8 cellular contexts compared by ENCODE assay signal in genomic region chr19:52171321-52172169, GRCh38. TPM values are rescaled to one million over a fixed set of nuclear protein-coding genes. Genes with fewer than 3 reads are reported as not detected.
DNase-seq lines count a peak whose midpoint lies in the region; ATAC-seq and TF ChIP-seq lines count a peak whose summit lies in the region.

TSS of gene ZNF836 (minus strand) at chr19:52171621. CDS start at chr19:52168072, 3,549 bp downstream.

- DNase-seq in COLO829 (ENCODE audit: low spot score) (peak; percentile 77), NCI-H1048 (lab: John Stamatoyannopoulos, UW) (peak; percentile 23), SW480 (ENCODE audit: low spot score) (peak; percentile 73), cardiac septum (ENCODE audit: low spot score) (peak; percentile 96), trophoblast cell (peak; percentile 71 to 76), thyroid gland (peak; percentile 91)
- DNase-seq in activated naive CD8-positive, alpha-beta T cell treated with anti-CD3 and anti-CD28 coated beads, Interleukin-2, amount 10 ng/mL, durations not matched to agents 7 days and 5 days = peak; percentile 91

- H2AFZ ChIP-seq in trophoblast cell (ENCODE audit: insufficient read depth, low read length, poor library complexity) = peak within 1 kb of the TSS; percentile 68

- ATAC-seq in GM21825 (IDR thresholded peaks at IDR 0.05; ENCODE audit: unreplicated experiment) = peak; percentile 79
- ATAC-seq in activated naive CD8-positive, alpha-beta T cell treated with anti-CD3 and anti-CD28 coated beads, Interleukin-2, amount 10 ng/mL, durations not matched to agents 7 days and 5 days (ENCODE audit: low read depth) = peak; percentile 96

- peak within 1 kb of the TSS; percentile 86 for H4K8ac ChIP-seq in trophoblast cell (ENCODE audit: low read depth, low read length)

- peaks cover 8% of the 10 kb centered on the region for H3K79me2 ChIP-seq in trophoblast cell (ENCODE audit: control insufficient read depth, insufficient read depth, low read length, poor library complexity)

- no peak within 1 kb of the TSS for H2BK12ac ChIP-seq in trophoblast cell (ENCODE audit: low read length)

- intact Hi-C loops in cardiac septum (cut with DNase I) (loop anchor here (1.0 to 5.0 kb wide), 2 partner anchors 18 to 34 kb away; partner anchors contain the start of gene ZNF616), thyroid gland (cut with DNase I) (no loop called here)

- no peak for TF ChIP-seq CTCF in thyroid gland (IDR thresholded peaks at IDR 0.05)

- no peaks in the 10 kb centered on the region for H3K27me3 Mint-ChIP-seq in activated naive CD8-positive, alpha-beta T cell treated with anti-CD3 and anti-CD28 coated beads, Interleukin-2, amount 10 ng/mL, durations not matched to agents 7 days and 5 days

- H3K79me1 ChIP-seq in trophoblast cell (ENCODE audit: low read length) = peaks cover 12% of the 10 kb centered on the region

- H3K9me3 Mint-ChIP-seq in activated naive CD8-positive, alpha-beta T cell treated with anti-CD3 and anti-CD28 coated beads, Interleukin-2, amount 10 ng/mL, durations not matched to agents 7 days and 5 days = peaks cover 12% of the 10 kb centered on the region

- WGBS in trophoblast cell (ENCODE audit: extremely low coverage, insufficient coverage, insufficient read length) = no CpG with 5 or more reads among the region's 37 CpGs
- 10 to 11% methylated on average over 31 to 37 of the region's 37 CpGs for WGBS in thyroid gland, 2 donors

- peak within 1 kb of the TSS; percentile 79 for H3K14ac ChIP-seq in trophoblast cell (ENCODE audit: low read length)

- peak within 1 kb of the TSS; percentile 60 for H3K4me2 ChIP-seq in trophoblast cell (ENCODE audit: low read length)

- H3K9me3 ChIP-seq in trophoblast cell (ENCODE audit: insufficient read depth, low read depth, low read length) (no peaks in the 10 kb centered on the region), thyroid gland (no peaks in the 10 kb centered on the region)

- peak within 1 kb of the TSS; percentile 80 for H3K4ac ChIP-seq in trophoblast cell (ENCODE audit: low read depth, low read length)

- POLR2A ChIA-PET in activated naive CD8-positive, alpha-beta T cell treated with anti-CD3 and anti-CD28 coated beads, Interleukin-2, amount 10 ng/mL, durations not matched to agents 7 days and 5 days (lab: Charles Lee) = interaction anchor here (0.6 to 2.7 kb wide), 6 partner anchors 16 to 1161 kb away, joined by 3 to 26 read pairs (median 4); partner anchors contain the start of genes PPP2R1A and ZNF432

- peak within 1 kb of the TSS; percentile 83 for H2BK5ac ChIP-seq in trophoblast cell (ENCODE audit: low read depth, low read length, poor library complexity)

- peaks cover 19% of the 10 kb centered on the region for H3K4me1 Mint-ChIP-seq in activated naive CD8-positive, alpha-beta T cell treated with anti-CD3 and anti-CD28 coated beads, Interleukin-2, amount 10 ng/mL, durations not matched to agents 7 days and 5 days

- H3K27me3 ChIP-seq in trophoblast cell (ENCODE audit: insufficient read depth, low read length) (no peaks in the 10 kb centered on the region), thyroid gland (no peaks in the 10 kb centered on the region)

- H3K4me3 ChIP-seq in trophoblast cell (ENCODE audit: low read depth, low read length) (peak within 1 kb of the TSS; percentile 75), thyroid gland (replicated peaks in 1 of 3) (peak within 1 kb of the TSS; percentile 50 to 96 (median 86))

- H3K4me3 Mint-ChIP-seq in activated naive CD8-positive, alpha-beta T cell treated with anti-CD3 and anti-CD28 coated beads, Interleukin-2, amount 10 ng/mL, durations not matched to agents 7 days and 5 days = peak within 1 kb of the TSS; percentile 92

- peak within 1 kb of the TSS; percentile 94 for H3K27ac Mint-ChIP-seq in activated naive CD8-positive, alpha-beta T cell treated with anti-CD3 and anti-CD28 coated beads, Interleukin-2, amount 10 ng/mL, durations not matched to agents 7 days and 5 days

- peak within 1 kb of the TSS; percentile 87 for H3K18ac ChIP-seq in trophoblast cell (ENCODE audit: low read length)

- H3K36me3 ChIP-seq in trophoblast cell (ENCODE audit: control insufficient read depth in 1 of 2, insufficient read depth in 2 of 2, low read length in 2 of 2) = peaks cover 9 to 10% of the 10 kb centered on the region in 2 experiments
- peaks cover 0 to 14% of the 10 kb centered on the region in 2 donors for H3K36me3 ChIP-seq in thyroid gland

- no peak within 1 kb of the TSS for H3K23ac ChIP-seq in trophoblast cell (ENCODE audit: low read length)

- H3K4me1 ChIP-seq in trophoblast cell (ENCODE audit: control insufficient read depth in 1 of 2, insufficient read depth in 2 of 2, low read length in 2 of 2) = peaks cover 5 to 11% of the 10 kb centered on the region in 2 experiments
- peaks cover 0 to 3% of the 10 kb centered on the region in 2 donors for H3K4me1 ChIP-seq in thyroid gland

- TF ChIP-seq POLR2A in thyroid gland (IDR thresholded peaks at IDR 0.05) = peak in 1 of 2 donors; percentile 45

- peak within 1 kb of the TSS; percentile 72 for H4K91ac ChIP-seq in trophoblast cell (ENCODE audit: low read depth, low read length)

- peak within 1 kb of the TSS; percentile 79 for H3K9ac ChIP-seq in trophoblast cell (ENCODE audit: low read length)

- H3K27ac ChIP-seq in trophoblast cell (ENCODE audit: low read depth, low read length) (peak within 1 kb of the TSS; percentile 13), thyroid gland (peak within 1 kb of the TSS; percentile 77 to 84 (median 79))

- H4K12ac ChIP-seq in trophoblast cell (ENCODE audit: low read depth, low read length) = peak within 1 kb of the TSS; percentile 80

- H3K36me3 Mint-ChIP-seq in activated naive CD8-positive, alpha-beta T cell treated with anti-CD3 and anti-CD28 coated beads, Interleukin-2, amount 10 ng/mL, durations not matched to agents 7 days and 5 days = peaks cover 41% of the 10 kb centered on the region

- H2AK5ac ChIP-seq in trophoblast cell (ENCODE audit: low read length) = no peak within 1 kb of the TSS

- H2BK120ac ChIP-seq in trophoblast cell (ENCODE audit: insufficient read depth, low read length, poor library complexity) = peak within 1 kb of the TSS; percentile 15

RNA-seq across cellular contexts. Expression of gene ZNF836, which starts in this region (rescaled TPM):
- 10 to 100 TPM; 25.8 to 29.2 TPM for total RNA-seq in activated naive CD8-positive, alpha-beta T cell treated with anti-CD3 and anti-CD28 coated beads, Interleukin-2, amount 10 ng/mL, durations not matched to agents 7 days and 5 days
- total RNA-seq in cardiac septum (5.9 TPM), thyroid gland (10 to 100 TPM in 3 of 4 donors, 1 to 10 TPM in 1; 7.2 to 15.9 (median 12.3) TPM)
- 50.0 and 50.5 TPM in 2 replicates for polyA plus RNA-seq in trophoblast cell (2013)

Comparison
In these comparisons a context has a peak if more than half of its experiments do, and no peak if none do; other contexts are left out.
1. Peak in every context shown above with its lines: DNase-seq, ATAC-seq, H3K4me3 ChIP-seq and H3K27ac ChIP-seq.
2. DNase-seq: peak in every context shown above with its lines; median percentile 96 in cardiac septum; 91 in activated naive CD8-positive, alpha-beta T cell treated with anti-CD3 and anti-CD28 coated beads, Interleukin-2, amount 10 ng/mL, durations not matched to agents 7 days and 5 days; 91 in thyroid gland; 77 in COLO829; 74 in trophoblast cell; 73 in SW480; 23 in NCI-H1048.